9 cellular contexts compared by ENCODE assay signal in genomic region chr6:158706369-158706982, GRCh38. TPM values are rescaled to one million over a fixed set of nuclear protein-coding genes. Genes with fewer than 3 reads are reported as not detected.
DNase-seq lines count a peak whose midpoint lies in the region; ATAC-seq and TF ChIP-seq lines count a peak whose summit lies in the region.
"Had no signal": no experiment of that assay in that cellular context is flagged by ENCODE, and none has a peak within 500 bp of the region (broad histone marks: within the 10 kb centered on the region; RNA-seq: fewer than 3 reads in every experiment).

No MANE protein-coding gene starts in this region.

- H3K4me1 ChIP-seq in body of pancreas (peaks cover 46% of the 10 kb centered on the region), vagina (peaks cover 47% of the 10 kb centered on the region)

- peak; percentile 17 for DNase-seq in Caki2 (ENCODE audit: low read depth)
- peak; percentile 29 to 34 for DNase-seq in Kasumi-1 (lab: John Stamatoyannopoulos, UW)
- peak; percentile 59 to 70 (median 62) for DNase-seq in body of pancreas
- no peak for DNase-seq in left lobe of liver (ENCODE audit: low spot score)
- DNase-seq in vagina (ENCODE audit: extremely low spot score in 2 of 2): no peak
- DNase-seq in activated CD8-positive, alpha-beta memory T cell treated with anti-CD3 and anti-CD28 coated beads, Interleukin-2, amount 10 ng/mL, durations not matched to agents 7 days and 5 days: no peak

- CTCF ChIA-PET in activated CD8-positive, alpha-beta memory T cell treated with anti-CD3 and anti-CD28 coated beads, Interleukin-2, amount 10 ng/mL, durations not matched to agents 7 days and 5 days (lab: Charles Lee): interaction anchor here (1.1 to 2.1 kb wide), 5 partner anchors 10 to 59 kb away, joined by 3 to 5 read pairs (median 4); no protein-coding TSS in a partner anchor

- H3K27me3 ChIP-seq in body of pancreas (no peaks in the 10 kb centered on the region), vagina (no peaks in the 10 kb centered on the region)

- no peak overlapping the region for H3K27ac Mint-ChIP-seq in activated CD8-positive, alpha-beta memory T cell treated with anti-CD3 and anti-CD28 coated beads, Interleukin-2, amount 10 ng/mL, durations not matched to agents 7 days and 5 days

- in situ Hi-C loops in Caki2 (cut with HindIII; ENCODE audit: low pct_unique_long_range_greater_than_20kb, low sequenced_read_pairs): no loop called here

- no peaks in the 10 kb centered on the region for H3K9me3 Mint-ChIP-seq in activated CD8-positive, alpha-beta memory T cell treated with anti-CD3 and anti-CD28 coated beads, Interleukin-2, amount 10 ng/mL, durations not matched to agents 7 days and 5 days (ENCODE audit: low read depth)

- no peak overlapping the region for H3K4me3 ChIP-seq in body of pancreas
- H3K4me3 ChIP-seq in vagina: no peak overlapping the region

- intact Hi-C loops in body of pancreas (cut with DNase I) (no loop called here), vagina (cut with DNase I) (loop anchor here (10.0 kb wide), 1 partner anchor 288 kb away; no protein-coding TSS in a partner anchor)

- peaks cover 35% of the 10 kb centered on the region for H3K36me3 Mint-ChIP-seq in activated CD8-positive, alpha-beta memory T cell treated with anti-CD3 and anti-CD28 coated beads, Interleukin-2, amount 10 ng/mL, durations not matched to agents 7 days and 5 days

- WGBS in body of pancreas, 2 donors: 52 to 54% methylated on average over 6 of the region's 6 CpGs

- no peak overlapping the region for H3K4me3 Mint-ChIP-seq in activated CD8-positive, alpha-beta memory T cell treated with anti-CD3 and anti-CD28 coated beads, Interleukin-2, amount 10 ng/mL, durations not matched to agents 7 days and 5 days

- H3K9me3 ChIP-seq in body of pancreas (no peaks in the 10 kb centered on the region), vagina (no peaks in the 10 kb centered on the region)

- H3K27ac ChIP-seq in body of pancreas (peak overlapping the region in 3 of 4 donors; percentile 39 to 65 (median 63)), vagina (peak overlapping the region; percentile 42)
- H3K27ac ChIP-seq: KMS-11 had no signal

- no peaks in the 10 kb centered on the region for H3K36me3 ChIP-seq in body of pancreas (replicated peaks in 1 of 2; ENCODE audit: insufficient read depth in 1 of 2, low read depth in 2 of 2)
- H3K36me3 ChIP-seq in vagina: no peaks in the 10 kb centered on the region

- TF ChIP-seq CTCF in body of pancreas (IDR thresholded peaks at IDR 0.05) (peak in 6 of 7 experiments; percentile 23 to 56 (median 44)), vagina (IDR thresholded peaks at IDR 0.05) (peak in 1 of 3 experiments; percentile 30)

- TF ChIP-seq POLR2A in body of pancreas (IDR thresholded peaks at IDR 0.05): peak in 1 of 3 donors; percentile 12
- no peak for TF ChIP-seq POLR2A in vagina (IDR thresholded peaks at IDR 0.05)

- ATAC-seq in body of pancreas (peak; percentile 61), left lobe of liver (peak; percentile 40), GM18907 (IDR thresholded peaks at IDR 0.05; ENCODE audit: unreplicated experiment) (no peak), GM19455 (IDR thresholded peaks at IDR 0.05; ENCODE audit: unreplicated experiment) (no peak)
- ATAC-seq in activated CD8-positive, alpha-beta memory T cell treated with anti-CD3 and anti-CD28 coated beads, Interleukin-2, amount 10 ng/mL, durations not matched to agents 7 days and 5 days: no peak

- H3K27me3 Mint-ChIP-seq in activated CD8-positive, alpha-beta memory T cell treated with anti-CD3 and anti-CD28 coated beads, Interleukin-2, amount 10 ng/mL, durations not matched to agents 7 days and 5 days: no peaks in the 10 kb centered on the region

- peaks cover 18% of the 10 kb centered on the region for H3K4me1 Mint-ChIP-seq in activated CD8-positive, alpha-beta memory T cell treated with anti-CD3 and anti-CD28 coated beads, Interleukin-2, amount 10 ng/mL, durations not matched to agents 7 days and 5 days

RNA-seq across cellular contexts. Expression of gene SYTL3, which starts 56.6 kb away (rescaled TPM):
- 17.4 and 24.3 TPM in 2 replicates for total RNA-seq in Caki2 (2014; rRNA removed; shearing (Covaris generic); ENCODE audit: low replicate concordance)
- total RNA-seq in body of pancreas (1 to 10 TPM; 1.3 to 1.8 TPM), left lobe of liver (0.43 TPM), vagina (10.8 TPM)
- total RNA-seq in activated CD8-positive, alpha-beta memory T cell treated with anti-CD3 and anti-CD28 coated beads, Interleukin-2, amount 10 ng/mL, durations not matched to agents 7 days and 5 days: 100 to 1,000 TPM; 106 to 112 TPM

Comparison
In these comparisons a context has a peak if more than half of its experiments do, and no peak if none do; other contexts are left out.
1. DNase-seq: peak in Caki2 (single experiment), Kasumi-1 (2 of 2) and body of pancreas (4 of 4); none in left lobe of liver (single experiment), vagina (0 of 2) and activated CD8-positive, alpha-beta memory T cell treated with anti-CD3 and anti-CD28 coated beads, Interleukin-2, amount 10 ng/mL, durations not matched to agents 7 days and 5 days (single experiment).
2. ATAC-seq: peak in body of pancreas (single experiment) and left lobe of liver (single experiment); none in activated CD8-positive, alpha-beta memory T cell treated with anti-CD3 and anti-CD28 coated beads, Interleukin-2, amount 10 ng/mL, durations not matched to agents 7 days and 5 days (single experiment), GM18907 (single experiment) and GM19455 (single experiment).